9 cellular contexts compared by ENCODE assay signal in the genomic region with DNA sequence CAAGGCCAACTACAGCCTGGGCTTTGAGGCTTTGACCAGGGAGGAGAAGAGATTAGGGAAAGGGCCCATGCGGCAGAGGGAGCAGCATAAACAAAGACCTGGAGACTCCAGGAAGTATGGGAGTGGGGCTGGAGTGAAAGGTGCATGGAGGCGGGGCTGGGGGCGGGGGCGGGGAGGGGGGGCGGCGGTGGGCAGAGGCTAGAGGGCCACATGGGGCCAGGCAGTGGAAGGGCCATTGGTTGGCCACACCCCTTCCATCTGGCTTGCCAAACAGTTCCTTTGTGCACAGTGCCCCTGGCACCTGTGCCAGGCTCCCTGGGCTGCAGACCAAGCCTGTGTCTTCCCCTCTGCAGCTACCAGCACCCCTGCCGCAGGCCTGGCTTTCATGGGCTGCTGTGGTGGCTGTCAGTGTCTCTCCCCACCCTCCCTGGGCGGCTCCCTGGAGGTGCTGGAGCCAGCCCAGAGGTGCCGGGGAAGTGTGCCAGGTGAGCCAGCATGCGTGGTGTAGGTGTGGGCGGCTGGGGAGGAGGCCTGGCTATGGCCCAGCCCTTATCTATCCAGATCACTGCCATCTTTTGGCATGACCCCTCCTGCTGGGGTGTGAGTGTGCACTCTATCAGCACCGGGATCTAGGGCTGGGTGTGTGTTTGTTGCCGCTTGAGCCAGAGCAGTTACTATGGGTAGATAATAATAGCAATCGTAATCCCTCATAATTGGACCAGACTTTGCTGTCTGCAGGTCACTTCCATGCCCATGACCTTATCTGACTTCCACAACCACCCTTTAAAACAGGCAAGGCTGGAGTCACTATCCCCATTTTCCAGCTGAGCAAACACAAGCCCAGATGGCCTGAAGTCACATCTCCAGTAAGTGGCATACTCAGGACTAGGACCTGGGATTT. TPM values are rescaled to one million over a fixed set of nuclear protein-coding genes. Genes with fewer than 3 reads are reported as not detected.
DNase-seq lines count a peak whose midpoint lies in the region; ATAC-seq and TF ChIP-seq lines count a peak whose summit lies in the region.
"Had no signal": no experiment of that assay in that cellular context is flagged by ENCODE, and none has a peak within 500 bp of the region (broad histone marks: within the 10 kb centered on the region; RNA-seq: fewer than 3 reads in every experiment).

No MANE protein-coding gene starts in this region.

- DNase-seq in DMS53 (lab: John Stamatoyannopoulos, UW) = peak; percentile 91
- peak; percentile 90 for DNase-seq in NCI-H2171 treated with DMSO at 0.1 percent for 48 hours (lab: John Stamatoyannopoulos, UW)
- DNase-seq in body of pancreas = peak; percentile 86 to 91 (median 91)
- DNase-seq in mucosa of descending colon = peak; percentile 89
- DNase-seq in NCI-H226 = no peak
- DNase-seq in activated naive CD4-positive, alpha-beta T cell treated with anti-CD3 and anti-CD28 coated beads, Interleukin-2, amount 50 U/mL, for 72 hours (ENCODE audit: low spot score in 2 of 2) = no peak
- no peak for DNase-seq in activated CD4-positive, alpha-beta T cell treated with anti-CD3 and anti-CD28 coated beads, Interleukin-2, amount 50 U/mL, for 48 hours

- no peaks in the 10 kb centered on the region for H3K9me3 Mint-ChIP-seq in activated naive CD4-positive, alpha-beta T cell treated with anti-CD3 and anti-CD28 coated beads, Interleukin-2, amount 50 U/mL, for 72 hours
- H3K9me3 Mint-ChIP-seq: neural crest cell had no signal

- H3K27ac Mint-ChIP-seq in activated naive CD4-positive, alpha-beta T cell treated with anti-CD3 and anti-CD28 coated beads, Interleukin-2, amount 50 U/mL, for 72 hours = peak overlapping the region in 1 of 2 donors; percentile 90

- ATAC-seq in body of pancreas (peak; percentile 74), mucosa of descending colon (peak; percentile 88), HG03457 (IDR thresholded peaks at IDR 0.05; ENCODE audit: unreplicated experiment) (no peak)
- no peak for ATAC-seq in activated naive CD4-positive, alpha-beta T cell treated with anti-CD3 and anti-CD28 coated beads, Interleukin-2, amount 50 U/mL, for 72 hours

- H3K4me3 ChIP-seq in body of pancreas = no peak overlapping the region
- H3K4me3 ChIP-seq in mucosa of descending colon = no peak overlapping the region

- no peaks in the 10 kb centered on the region for H3K27me3 ChIP-seq in body of pancreas

- H3K9me3 ChIP-seq in body of pancreas (no peaks in the 10 kb centered on the region), mucosa of descending colon (no peaks in the 10 kb centered on the region)

- no peak for TF ChIP-seq POLR2A in body of pancreas (IDR thresholded peaks at IDR 0.05)

- H3K36me3 Mint-ChIP-seq in activated naive CD4-positive, alpha-beta T cell treated with anti-CD3 and anti-CD28 coated beads, Interleukin-2, amount 50 U/mL, for 72 hours = peaks cover 11 to 40% of the 10 kb centered on the region in 2 donors

- H3K4me1 ChIP-seq in body of pancreas (peaks cover 69% of the 10 kb centered on the region), mucosa of descending colon (ENCODE audit: low read depth) (peaks cover 16% of the 10 kb centered on the region)

- H3K27ac ChIP-seq in body of pancreas = peak overlapping the region; percentile 40 to 81 (median 68)

- intact Hi-C loops in body of pancreas (cut with DNase I) (no loop called here), mucosa of descending colon (cut with DNase I, micrococcal nuclease) (no loop called here)

- TF ChIP-seq CTCF in body of pancreas (IDR thresholded peaks at IDR 0.05) (peak in 1 of 7 experiments; percentile 4), mucosa of descending colon (IDR thresholded peaks at IDR 0.05) (no peak)

- H3K36me3 ChIP-seq in body of pancreas (replicated peaks in 1 of 2; ENCODE audit: insufficient read depth in 1 of 2, low read depth in 2 of 2) (no peaks in the 10 kb centered on the region), mucosa of descending colon (ENCODE audit: low read depth) (no peaks in the 10 kb centered on the region)

- WGBS in body of pancreas, 2 donors = 6 to 14% methylated on average over 7 to 14 of the region's 14 CpGs

RNA-seq across cellular contexts. Expression of gene DNMT3A, which starts 30.5 kb away (rescaled TPM):
- total RNA-seq in body of pancreas (10 to 100 TPM; 18.7 to 27.4 TPM), mucosa of descending colon (10 to 100 TPM; 31.2 to 50.8 (median 33.0) TPM)
- 10 to 100 TPM; 83.1 to 89.6 TPM for total RNA-seq in activated naive CD4-positive, alpha-beta T cell treated with anti-CD3 and anti-CD28 coated beads, Interleukin-2, amount 50 U/mL, for 72 hours

Comparison
In these comparisons a context has a peak if more than half of its experiments do, and no peak if none do; other contexts are left out.
1. DNase-seq: peak in DMS53 (single experiment), NCI-H2171 treated with DMSO at 0.1 percent for 48 hours (single experiment), body of pancreas (4 of 4) and mucosa of descending colon (3 of 3); none in NCI-H226 (single experiment), activated naive CD4-positive, alpha-beta T cell treated with anti-CD3 and anti-CD28 coated beads, Interleukin-2, amount 50 U/mL, for 72 hours (0 of 2) and activated CD4-positive, alpha-beta T cell treated with anti-CD3 and anti-CD28 coated beads, Interleukin-2, amount 50 U/mL, for 48 hours (0 of 2).
2. ATAC-seq: peak in body of pancreas (single experiment) and mucosa of descending colon (single experiment); none in activated naive CD4-positive, alpha-beta T cell treated with anti-CD3 and anti-CD28 coated beads, Interleukin-2, amount 50 U/mL, for 72 hours (0 of 2) and HG03457 (single experiment).